ENCODE assay signal across 8 cellular contexts in the genomic region with DNA sequence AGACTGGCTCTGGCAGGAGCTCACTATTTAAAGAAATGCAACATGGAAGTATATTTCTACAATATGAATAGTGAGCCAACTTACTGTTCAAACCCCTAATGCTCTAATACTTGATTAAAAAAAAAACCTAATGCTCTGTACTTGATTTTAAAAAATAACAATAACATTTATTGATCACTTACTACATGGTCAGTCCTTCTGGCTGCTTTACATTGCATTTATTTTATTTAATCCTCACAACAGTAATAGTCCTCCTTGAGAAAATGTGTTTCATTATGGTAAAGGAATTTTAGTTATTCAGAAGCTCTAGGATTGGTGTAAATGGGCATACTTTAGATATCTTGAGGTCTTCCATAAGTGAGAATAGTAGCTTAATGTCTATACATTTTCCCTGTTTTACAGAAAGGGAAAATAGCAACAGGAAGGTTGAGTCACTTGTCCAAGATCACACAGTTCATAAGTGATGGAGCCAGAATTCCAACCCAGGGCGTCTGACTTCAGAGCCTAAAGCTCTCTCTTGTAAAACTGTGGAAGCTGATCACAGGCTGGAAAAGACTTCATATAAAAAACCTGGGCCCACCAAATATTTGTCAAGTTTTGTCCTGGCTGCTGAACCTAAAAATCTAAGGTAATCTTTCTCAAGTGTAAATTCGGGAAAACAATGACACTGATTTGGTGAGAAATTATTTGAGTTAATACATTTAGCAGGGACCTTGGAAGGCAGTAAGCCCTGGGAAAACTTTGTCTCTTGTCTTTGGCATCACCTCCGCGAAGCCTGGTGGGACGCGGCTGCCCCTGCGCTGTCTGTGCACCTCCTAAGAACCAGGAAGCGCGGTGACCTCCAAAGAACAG. TPM values are rescaled to one million over a fixed set of nuclear protein-coding genes. Genes with fewer than 3 reads are reported as not detected.
DNase-seq lines count a peak whose midpoint lies in the region; ATAC-seq and TF ChIP-seq lines count a peak whose summit lies in the region.

No MANE protein-coding gene starts in this region.

- H3K27ac Mint-ChIP-seq in stimulated activated memory B cell treated with anti-CD40 and anti-IgM and Interleukin-4, amounts not matched to agents 10 μg/mL and 1 μg/mL and 100 μg/mL, for 72 hours: peak overlapping the region; percentile 94

- ATAC-seq in GM19324 (IDR thresholded peaks at IDR 0.05; ENCODE audit: low FRiP score, unreplicated experiment): peak; percentile 4
- peak; percentile 14 for ATAC-seq in HG03439 (IDR thresholded peaks at IDR 0.05; ENCODE audit: unreplicated experiment)
- ATAC-seq in stimulated activated memory B cell treated with anti-CD40 and anti-IgM and Interleukin-4, amounts not matched to agents 10 μg/mL and 1 μg/mL and 100 μg/mL, for 72 hours: no peak

- H3K9me3 Mint-ChIP-seq in stimulated activated memory B cell treated with anti-CD40 and anti-IgM and Interleukin-4, amounts not matched to agents 10 μg/mL and 1 μg/mL and 100 μg/mL, for 72 hours: no peaks in the 10 kb centered on the region

- TF ChIP-seq CTCF in AG04450 (IDR thresholded peaks at IDR 0.05; ENCODE audit: low read depth, low read length): no peak

- H3K27ac ChIP-seq in AG04450 (ENCODE audit: low read depth, low read length): peak overlapping the region; percentile 58

- H3K4me3 ChIP-seq in AG04450 (ENCODE audit: low read depth, low read length) (peak overlapping the region; percentile 97), iPS-18c (ENCODE audit: insufficient read depth, low read depth, low read length) (peak overlapping the region; percentile 86)

- CTCF ChIA-PET in AG04450 (lab: Charles Lee): interaction anchor here (0.6 to 6.2 kb wide), 2 partner anchors 20 to 648 kb away, joined by 3 to 61 read pairs; no protein-coding TSS in a partner anchor

- no peaks in the 10 kb centered on the region for H3K36me3 Mint-ChIP-seq in stimulated activated memory B cell treated with anti-CD40 and anti-IgM and Interleukin-4, amounts not matched to agents 10 μg/mL and 1 μg/mL and 100 μg/mL, for 72 hours

- H3K4me1 Mint-ChIP-seq in stimulated activated memory B cell treated with anti-CD40 and anti-IgM and Interleukin-4, amounts not matched to agents 10 μg/mL and 1 μg/mL and 100 μg/mL, for 72 hours: peaks cover 53% of the 10 kb centered on the region

- H3K9me3 ChIP-seq in AG04450 (ENCODE audit: control insufficient read depth, insufficient read depth, low read length) (peaks cover 4% of the 10 kb centered on the region; the same call in 1 of the 2 replicates), iPS-18c (ENCODE audit: control insufficient read depth, insufficient read depth, low read length) (no peaks in the 10 kb centered on the region)

- no peaks in the 10 kb centered on the region for H3K27me3 Mint-ChIP-seq in stimulated activated memory B cell treated with anti-CD40 and anti-IgM and Interleukin-4, amounts not matched to agents 10 μg/mL and 1 μg/mL and 100 μg/mL, for 72 hours

- no peaks in the 10 kb centered on the region for H3K27me3 ChIP-seq in AG04450 (ENCODE audit: control insufficient read depth, insufficient read depth, low read length)

- POLR2A ChIA-PET in AG04450 (lab: Yijun Ruan, JAX): no interaction called here

- peak overlapping the region; percentile 96 for H3K4me3 Mint-ChIP-seq in stimulated activated memory B cell treated with anti-CD40 and anti-IgM and Interleukin-4, amounts not matched to agents 10 μg/mL and 1 μg/mL and 100 μg/mL, for 72 hours

- DNase-seq in AG04450 (ENCODE audit: low read depth, low spot score): no peak
- DNase-seq in amniotic epithelial cell (ENCODE audit: low read depth): peak; percentile 27
- no peak for DNase-seq in occipital lobe (lab: John Stamatoyannopoulos, UW)
- no peak for DNase-seq in T1000 (lab: John Stamatoyannopoulos, UW)

RNA-seq across cellular contexts. Expression of a gene that starts 0.9 kb away (rescaled TPM):
- polyA plus RNA-seq in AG04450 (2011; rRNA removed): 20.1 and 24.3 TPM in 2 replicates
- polyA minus RNA-seq in AG04450 (2011; rRNA and poly(A)+ RNA removed): 16.3 and 18.5 TPM in 2 replicates
- 73.6 TPM for total RNA-seq in occipital lobe
